Comparison of ENCODE assay signal across 14 cellular contexts in genomic region chr9:73156593-73157187, GRCh38. TPM values are rescaled to one million over a fixed set of nuclear protein-coding genes. Genes with fewer than 3 reads are reported as not detected.
DNase-seq lines count a peak whose midpoint lies in the region; ATAC-seq and TF ChIP-seq lines count a peak whose summit lies in the region.
"Had no signal": no experiment of that assay in that cellular context is flagged by ENCODE, and none has a peak within 500 bp of the region (broad histone marks: within the 10 kb centered on the region; RNA-seq: fewer than 3 reads in every experiment).

No MANE protein-coding gene starts in this region.

- CTCF ChIA-PET in activated naive CD4-positive, alpha-beta T cell treated with anti-CD3 and anti-CD28 coated beads, Interleukin-2, amount 10 ng/mL, durations not matched to agents 7 days and 5 days (lab: Charles Lee): interaction anchor here (1.4 kb wide), 1 partner anchor 49 kb away, joined by 6 read pairs; no protein-coding TSS in a partner anchor
- CTCF ChIA-PET in activated CD8-positive, alpha-beta T cell treated with anti-CD3 and anti-CD28 coated beads for 36 hours (lab: Charles Lee): interaction anchor here (1.4 to 1.9 kb wide), 2 partner anchors 27 kb away, joined by 4 to 8 read pairs; no protein-coding TSS in a partner anchor

- peaks cover 27 to 30% of the 10 kb centered on the region in 2 donors for H3K36me3 ChIP-seq in thyroid gland
- H3K36me3 ChIP-seq: BE2C had no signal

- no peaks in the 10 kb centered on the region for H3K27me3 Mint-ChIP-seq in activated naive CD4-positive, alpha-beta T cell treated with anti-CD3 and anti-CD28 coated beads, Interleukin-2, amount 10 ng/mL, durations not matched to agents 7 days and 5 days
- no peaks in the 10 kb centered on the region for H3K27me3 Mint-ChIP-seq in activated CD8-positive, alpha-beta T cell treated with anti-CD3 and anti-CD28 coated beads for 36 hours
- H3K27me3 Mint-ChIP-seq: memory B cell had no signal

- POLR2A ChIA-PET in activated CD8-positive, alpha-beta T cell treated with anti-CD3 and anti-CD28 coated beads for 36 hours (lab: Charles Lee): no interaction called here

- peaks cover 31% of the 10 kb centered on the region for H3K36me3 Mint-ChIP-seq in activated naive CD4-positive, alpha-beta T cell treated with anti-CD3 and anti-CD28 coated beads, Interleukin-2, amount 10 ng/mL, durations not matched to agents 7 days and 5 days
- H3K36me3 Mint-ChIP-seq in activated CD8-positive, alpha-beta T cell treated with anti-CD3 and anti-CD28 coated beads for 36 hours (ENCODE audit: low read depth): peaks cover 33% of the 10 kb centered on the region
- H3K36me3 Mint-ChIP-seq: memory B cell had no signal

- intact Hi-C loops in activated CD8-positive, alpha-beta T cell treated with anti-CD3 and anti-CD28 coated beads for 36 hours (cut with micrococcal nuclease): no loop called here
- intact Hi-C loops in thyroid gland (cut with DNase I) (no loop called here), sciatic nerve (cut with DNase I) (loop anchor here (2.0 kb wide), 1 partner anchor 22 kb away; no protein-coding TSS in a partner anchor)

- H3K4me3 Mint-ChIP-seq in activated naive CD4-positive, alpha-beta T cell treated with anti-CD3 and anti-CD28 coated beads, Interleukin-2, amount 10 ng/mL, durations not matched to agents 7 days and 5 days: no peak overlapping the region
- peak overlapping the region; percentile 47 for H3K4me3 Mint-ChIP-seq in activated CD8-positive, alpha-beta T cell treated with anti-CD3 and anti-CD28 coated beads for 36 hours
- H3K4me3 Mint-ChIP-seq: memory B cell had no signal

- no peak for DNase-seq in activated naive CD4-positive, alpha-beta T cell treated with anti-CD3 and anti-CD28 coated beads, Interleukin-2, amount 10 ng/mL, durations not matched to agents 7 days and 5 days
- DNase-seq in activated naive CD4-positive, alpha-beta T cell treated with Interleukin-2 at 50 U/mL for 16 hours: no peak
- DNase-seq in activated CD8-positive, alpha-beta T cell treated with anti-CD3 and anti-CD28 coated beads for 36 hours: no peak
- DNase-seq in fibroblast of peridontal ligament (ENCODE audit: extremely low read depth) (peak; percentile 38), thyroid gland (no peak), occipital lobe (lab: John Stamatoyannopoulos, UW) (no peak), sciatic nerve (ENCODE audit: low spot score) (no peak), DMS79 treated with DMSO at 0.1 percent for 48 hours (lab: John Stamatoyannopoulos, UW) (no peak)
- DNase-seq: activated gamma-delta T cell treated with Interleukin-2 at 50 U/mL for 16 hours, BE2C, hippocampal formation, NCI-H2107, upper lobe of left lung had no signal

- peak overlapping the region in 2 of 3 donors; percentile 8 to 31 for H3K27ac ChIP-seq in thyroid gland

- no peak for TF ChIP-seq CTCF in activated CD8-positive, alpha-beta T cell treated with anti-CD3 and anti-CD28 coated beads for 36 hours (IDR thresholded peaks at IDR 0.05)
- TF ChIP-seq CTCF in thyroid gland (IDR thresholded peaks at IDR 0.05): no peak

- ATAC-seq in activated CD8-positive, alpha-beta T cell treated with anti-CD3 and anti-CD28 coated beads for 36 hours: no peak
- no peak for ATAC-seq in sciatic nerve

- peaks cover 68% of the 10 kb centered on the region for H3K4me1 Mint-ChIP-seq in activated naive CD4-positive, alpha-beta T cell treated with anti-CD3 and anti-CD28 coated beads, Interleukin-2, amount 10 ng/mL, durations not matched to agents 7 days and 5 days
- H3K4me1 Mint-ChIP-seq in activated CD8-positive, alpha-beta T cell treated with anti-CD3 and anti-CD28 coated beads for 36 hours (ENCODE audit: low read depth): peaks cover 68% of the 10 kb centered on the region
- H3K4me1 Mint-ChIP-seq: memory B cell had no signal

- no peaks in the 10 kb centered on the region for H3K9me3 Mint-ChIP-seq in activated naive CD4-positive, alpha-beta T cell treated with anti-CD3 and anti-CD28 coated beads, Interleukin-2, amount 10 ng/mL, durations not matched to agents 7 days and 5 days
- H3K9me3 Mint-ChIP-seq in activated CD8-positive, alpha-beta T cell treated with anti-CD3 and anti-CD28 coated beads for 36 hours: no peaks in the 10 kb centered on the region
- H3K9me3 Mint-ChIP-seq: memory B cell had no signal

- TF ChIP-seq POLR2A in thyroid gland (IDR thresholded peaks at IDR 0.05): no peak

- peaks cover 16 to 48% of the 10 kb centered on the region in 2 donors for H3K4me1 ChIP-seq in thyroid gland
- H3K4me1 ChIP-seq: BE2C had no signal

- H3K27ac Mint-ChIP-seq in activated naive CD4-positive, alpha-beta T cell treated with anti-CD3 and anti-CD28 coated beads, Interleukin-2, amount 10 ng/mL, durations not matched to agents 7 days and 5 days: peak overlapping the region; percentile 43
- H3K27ac Mint-ChIP-seq in activated CD8-positive, alpha-beta T cell treated with anti-CD3 and anti-CD28 coated beads for 36 hours: peak overlapping the region; percentile 79
- H3K27ac Mint-ChIP-seq: memory B cell had no signal

- no peaks in the 10 kb centered on the region for H3K9me3 ChIP-seq in thyroid gland
- H3K9me3 ChIP-seq: BE2C, upper lobe of left lung had no signal

- H3K27me3 ChIP-seq in thyroid gland: no peaks in the 10 kb centered on the region
- H3K27me3 ChIP-seq: BE2C, upper lobe of left lung had no signal

- no peak overlapping the region for H3K4me3 ChIP-seq in thyroid gland (replicated peaks in 1 of 3)

RNA-seq across cellular contexts. Expression of gene ANXA1, which starts 5.0 kb away (rescaled TPM):
- total RNA-seq in activated CD8-positive, alpha-beta T cell treated with anti-CD3 and anti-CD28 coated beads for 36 hours: 10 to 100 TPM; 33.5 to 36.5 TPM
- 100 to 1,000 TPM; 236 to 442 (median 247) TPM for total RNA-seq in thyroid gland
- total RNA-seq in occipital lobe: 27.0 TPM
- 293 TPM for total RNA-seq in sciatic nerve
